Comparison of ENCODE assay signal across 7 cellular contexts in genomic region chr12:62191747-62192485, GRCh38.
DNase-seq lines count a peak whose midpoint lies in the region; ATAC-seq and TF ChIP-seq lines count a peak whose summit lies in the region.

No MANE protein-coding gene starts in this region.

- peaks cover 24% of the 10 kb centered on the region for H3K4me1 Mint-ChIP-seq in chondrocyte (ENCODE audit: low read depth)
- H3K4me1 Mint-ChIP-seq in stimulated activated naive CD8-positive, alpha-beta T cell treated with anti-CD3 and anti-CD28 coated beads, Interleukin-15, Interleukin-2, amounts not matched to agents 100 ng/mL and 50 ng/mL, for 24 hours (ENCODE audit: low read depth), result peaks cover 28% of the 10 kb centered on the region

- no peak overlapping the region for H3K27ac Mint-ChIP-seq in chondrocyte (ENCODE audit: unreplicated experiment)
- no peak overlapping the region for H3K27ac Mint-ChIP-seq in stimulated activated naive CD8-positive, alpha-beta T cell treated with anti-CD3 and anti-CD28 coated beads, Interleukin-15, Interleukin-2, amounts not matched to agents 100 ng/mL and 50 ng/mL, for 24 hours

- H3K27ac ChIP-seq in GM23248 (no peak overlapping the region), Peyer's patch (no peak overlapping the region), lung (ENCODE audit: low read depth in 1 of 2, low read length in 1 of 2) (no peak overlapping the region)

- 1 to 3% methylated on average over 36 to 46 of the region's 46 CpGs for WGBS in GM23248 (ENCODE audit: low coverage in 1 of 2, low lambda C conversion rate in 2 of 2, missing lambda C conversion rate in 2 of 2), 2 experiments
- 2% methylated on average over 46 of the region's 46 CpGs for WGBS in lung, 2 donors

- TF ChIP-seq CTCF in Peyer's patch (IDR thresholded peaks at IDR 0.05) (no peak), chondrocyte (IDR thresholded peaks at IDR 0.05) (no peak), lung (IDR thresholded peaks at IDR 0.05; ENCODE audit: control extremely low read depth, extremely low read depth) (no peak)

- H3K27me3 ChIP-seq in GM23248 (replicated peaks; ENCODE audit: insufficient read depth) (peaks cover 47% of the 10 kb centered on the region), Peyer's patch (peaks cover 0 to 7% of the 10 kb centered on the region in 2 donors), lung (ENCODE audit: control insufficient read depth, insufficient read depth) (peaks cover 4% of the 10 kb centered on the region)

- H3K36me3 ChIP-seq in GM23248 (ENCODE audit: low read depth), result no peaks in the 10 kb centered on the region
- no peaks in the 10 kb centered on the region for H3K36me3 ChIP-seq in Peyer's patch
- H3K36me3 ChIP-seq in lung (ENCODE audit: control insufficient read depth in 2 of 2, insufficient read depth in 2 of 2, low read length in 2 of 2), result no peaks in the 10 kb centered on the region

- no peak overlapping the region for H3K9ac ChIP-seq in GM23248

- H3K4me3 ChIP-seq in GM23248, result peak overlapping the region; percentile 68
- H3K4me3 ChIP-seq in Peyer's patch, result peak overlapping the region; percentile 8 to 52 (median 36)
- H3K4me3 ChIP-seq in lung, result no peak overlapping the region

- in situ Hi-C loops in GM23248 (cut with MboI), result no loop called here

- no peaks in the 10 kb centered on the region for H3K9me3 ChIP-seq in GM23248 (ENCODE audit: low read depth)
- H3K9me3 ChIP-seq in Peyer's patch, result no peaks in the 10 kb centered on the region
- H3K9me3 ChIP-seq in lung (ENCODE audit: control insufficient read depth in 2 of 2, insufficient read depth in 1 of 2, low read length in 1 of 2), result no peaks in the 10 kb centered on the region

- H3K4me1 ChIP-seq in GM23248 (ENCODE audit: insufficient read depth) (peaks cover 17% of the 10 kb centered on the region; the same call in 1 of the 2 replicates), Peyer's patch (peaks cover 0 to 11% (median 9%) of the 10 kb centered on the region in 4 donors), lung (ENCODE audit: control insufficient read depth in 2 of 2, insufficient read depth in 2 of 2, low read length in 2 of 2) (peaks cover 0 to 17% of the 10 kb centered on the region in 2 donors)

- H3K79me2 ChIP-seq in GM23248 (ENCODE audit: insufficient read depth), result no peaks in the 10 kb centered on the region

- peak overlapping the region; percentile 75 for H3K4me3 Mint-ChIP-seq in chondrocyte (ENCODE audit: unreplicated experiment)
- H3K4me3 Mint-ChIP-seq in stimulated activated naive CD8-positive, alpha-beta T cell treated with anti-CD3 and anti-CD28 coated beads, Interleukin-15, Interleukin-2, amounts not matched to agents 100 ng/mL and 50 ng/mL, for 24 hours, result peak overlapping the region; percentile 80

- H3K4me2 ChIP-seq in GM23248 (ENCODE audit: unreplicated experiment), result peak overlapping the region; percentile 88

- no peaks in the 10 kb centered on the region for H3K36me3 Mint-ChIP-seq in chondrocyte (ENCODE audit: low read depth)
- no peaks in the 10 kb centered on the region for H3K36me3 Mint-ChIP-seq in stimulated activated naive CD8-positive, alpha-beta T cell treated with anti-CD3 and anti-CD28 coated beads, Interleukin-15, Interleukin-2, amounts not matched to agents 100 ng/mL and 50 ng/mL, for 24 hours (ENCODE audit: low read depth)

- H2AFZ ChIP-seq in GM23248, result peak overlapping the region; percentile 73

- H3F3A ChIP-seq in GM23248 (ENCODE audit: insufficient read depth), result no peaks in the 10 kb centered on the region

- H4K20me1 ChIP-seq in GM23248 (ENCODE audit: insufficient read depth), result no peaks in the 10 kb centered on the region

- H3K27me3 Mint-ChIP-seq in chondrocyte (ENCODE audit: low read depth), result peaks cover 72% of the 10 kb centered on the region
- peaks cover 50% of the 10 kb centered on the region for H3K27me3 Mint-ChIP-seq in stimulated activated naive CD8-positive, alpha-beta T cell treated with anti-CD3 and anti-CD28 coated beads, Interleukin-15, Interleukin-2, amounts not matched to agents 100 ng/mL and 50 ng/mL, for 24 hours

- DNase-seq in GM23248 (peak; percentile 68), Peyer's patch (peak in 1 of 3 donors; percentile 47), chondrocyte (ENCODE audit: low spot score) (peak; percentile 70), lung (ENCODE audit: low spot score) (no peak), NCI-H82 treated with DMSO at 0.1 percent for 48 hours (lab: John Stamatoyannopoulos, UW; ENCODE audit: unreplicated experiment) (no peak), NCI-H1694 treated with DMSO at 0.1 percent for 48 hours (lab: John Stamatoyannopoulos, UW) (no peak)

- no peak for TF ChIP-seq POLR2A in Peyer's patch (IDR thresholded peaks at IDR 0.05)

- ATAC-seq in lung (ENCODE audit: insufficient read depth, low FRiP score), result peak; percentile 37

- H3K9me2 ChIP-seq in GM23248 (ENCODE audit: insufficient read depth), result no peaks in the 10 kb centered on the region

- H3K9me3 Mint-ChIP-seq in chondrocyte (ENCODE audit: low read depth), result no peaks in the 10 kb centered on the region
- H3K9me3 Mint-ChIP-seq in stimulated activated naive CD8-positive, alpha-beta T cell treated with anti-CD3 and anti-CD28 coated beads, Interleukin-15, Interleukin-2, amounts not matched to agents 100 ng/mL and 50 ng/mL, for 24 hours, result no peaks in the 10 kb centered on the region

Comparison
In these comparisons a context has a peak if more than half of its experiments do, and no peak if none do; other contexts are left out.
1. DNase-seq: peak in GM23248 (single experiment) and chondrocyte (single experiment); none in lung (single experiment), NCI-H82 treated with DMSO at 0.1 percent for 48 hours (single experiment) and NCI-H1694 treated with DMSO at 0.1 percent for 48 hours (single experiment).